ENCODE assay signal across 20 cellular contexts in genomic region chr3:95521396-95521795, GRCh38.
DNase-seq lines count a peak whose midpoint lies in the region; ATAC-seq, FAIRE-seq and TF ChIP-seq lines count a peak whose summit lies in the region.
"Had no signal": no experiment of that assay in that cellular context is flagged by ENCODE, and none has a peak within 500 bp of the region (broad histone marks: within the 10 kb centered on the region; RNA-seq: fewer than 3 reads in every experiment).

No MANE protein-coding gene starts in this region.

- no peaks in the 10 kb centered on the region for H3K4me1 ChIP-seq in foreskin keratinocyte
- H3K4me1 ChIP-seq: BLaER1 treated with 17β-estradiol and CSF1 and Interleukin-3, amounts not matched to agents 10 nM and 100 nM; SJSA1 had no signal

- FAIRE-seq in G401.6 (lab: Jason Lieb, UNC) (peak; percentile 17), RCC 7860 (lab: Jason Lieb, UNC) (peak; percentile 65)

- no peak for DNase-seq in RCC 7860 (ENCODE audit: low spot score)
- no peak for DNase-seq in foreskin keratinocyte
- DNase-seq in activated CD4-positive, alpha-beta T cell treated with anti-CD3 and anti-CD28 coated beads for 1 hour = no peak
- DNase-seq in activated CD8-positive, alpha-beta memory T cell treated with anti-CD3 and anti-CD28 coated beads for 24 hours = no peak
- DNase-seq: Calu3; CD8-positive, alpha-beta T cell; EL; H7; Karpas-422; MG63; NCI-H1417 treated with DMSO at 0.1 percent for 48 hours; NCI-H187; NCI-H446 treated with DMSO at 0.1 percent for 48 hours; NCI-H526 treated with DMSO at 0.1 percent for 48 hours; T-helper 1 cell had no signal

- ATAC-seq in foreskin keratinocyte (no peak), HG03196 (IDR thresholded peaks at IDR 0.05; ENCODE audit: unreplicated experiment) (no peak), HG03342 (IDR thresholded peaks at IDR 0.05; ENCODE audit: unreplicated experiment) (no peak)
- ATAC-seq: CD8-positive, alpha-beta T cell had no signal

- no peaks in the 10 kb centered on the region for H3K27me3 ChIP-seq in foreskin keratinocyte
- H3K27me3 ChIP-seq: BLaER1 treated with 17β-estradiol and CSF1 and Interleukin-3, amounts not matched to agents 10 nM and 100 nM; MG63; SJSA1 had no signal

- TF ChIP-seq CTCF in foreskin keratinocyte (conservative IDR thresholded peaks at IDR 0.05) = peak; percentile 16

- H3K27ac ChIP-seq in foreskin keratinocyte = no peak overlapping the region
- H3K27ac ChIP-seq: BLaER1 treated with 17β-estradiol and CSF1 and Interleukin-3, amounts not matched to agents 10 nM and 100 nM; SJSA1 had no signal
